12 cellular contexts compared by ENCODE assay signal in the genomic region with DNA sequence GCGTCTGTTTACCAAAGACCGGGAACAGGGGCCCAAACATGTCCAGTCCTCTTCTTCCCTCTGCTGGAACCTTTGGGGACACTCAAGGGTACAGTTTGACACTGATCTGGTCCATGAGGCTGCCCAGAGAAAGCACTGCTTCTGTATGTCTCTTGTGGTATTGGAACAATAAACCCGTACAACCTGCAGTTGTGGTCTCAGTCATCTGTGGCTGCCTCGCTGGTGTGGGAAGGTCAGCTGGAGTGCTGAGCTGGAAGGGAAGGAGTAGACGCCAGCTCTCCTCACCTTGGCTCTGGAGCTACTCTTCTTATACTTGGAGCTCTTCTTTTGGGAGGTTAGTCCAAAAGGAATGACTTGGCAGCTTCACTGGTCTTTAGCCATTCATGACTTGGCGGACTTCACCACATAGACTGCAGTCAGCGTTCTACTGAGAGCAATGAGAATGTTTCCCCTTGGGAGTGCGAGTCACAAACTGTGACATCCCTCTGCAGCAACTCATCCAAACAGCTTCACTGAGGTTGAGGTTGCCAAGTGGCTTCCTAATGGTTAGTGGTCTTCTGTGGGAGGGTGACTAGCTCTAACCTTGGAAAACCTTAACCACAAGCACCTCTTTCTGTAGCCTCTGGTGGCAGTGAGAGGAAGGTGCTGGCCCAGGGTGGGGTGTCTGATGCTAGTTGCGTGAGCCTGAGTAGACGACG.
DNase-seq lines count a peak whose midpoint lies in the region; ATAC-seq and TF ChIP-seq lines count a peak whose summit lies in the region.
"Had no signal": no experiment of that assay in that cellular context is flagged by ENCODE, and none has a peak within 500 bp of the region (broad histone marks: within the 10 kb centered on the region; RNA-seq: fewer than 3 reads in every experiment).

No MANE protein-coding gene starts in this region.

- H3K27me3 ChIP-seq in layer of hippocampus (ENCODE audit: control insufficient read depth, insufficient read depth, low read length) (no peaks in the 10 kb centered on the region), prostate gland (replicated peaks; ENCODE audit: insufficient read depth) (no peaks in the 10 kb centered on the region)
- H3K27me3 ChIP-seq: upper lobe of left lung had no signal

- intact Hi-C loops in prostate gland (cut with DNase I), result no loop called here

- DNase-seq in activated gamma-delta T cell treated with anti-CD3 and anti-CD28 coated beads, Interleukin-2, amount 50 U/mL, for 16 hours (ENCODE audit: low read depth), result peak; percentile 17
- no peak for DNase-seq in activated gamma-delta T cell treated with Interleukin-2 at 50 U/mL for 16 hours
- peak; percentile 14 for DNase-seq in activated CD8-positive, alpha-beta memory T cell treated with anti-CD3 and anti-CD28 coated beads, Interleukin-2, amount 50 U/mL, for 24 hours (ENCODE audit: extremely low read depth)
- DNase-seq in substantia nigra (lab: John Stamatoyannopoulos, UW), result peak in 2 of 49 donors; percentile 33 to 35
- no peak for DNase-seq in prostate gland (ENCODE audit: low spot score)
- no peak for DNase-seq in NCI-H1092 (lab: John Stamatoyannopoulos, UW)
- DNase-seq: COR-L47, naive B cell, NCI-H1436 treated with DMSO at 0.1 percent for 48 hours had no signal

- H3K4me3 ChIP-seq in prostate gland, result no peak overlapping the region
- H3K4me3 ChIP-seq: upper lobe of left lung had no signal

- TF ChIP-seq CTCF in prostate gland (IDR thresholded peaks at IDR 0.05), result no peak

- H3K36me3 ChIP-seq in prostate gland, result peaks cover 5 to 8% of the 10 kb centered on the region in 2 donors

- H3K27ac ChIP-seq in layer of hippocampus (ENCODE audit: low read depth, low read length) (peak overlapping the region; percentile 24), substantia nigra (ENCODE audit: low read depth, low read length, poor library complexity, severe bottlenecking) (peak overlapping the region; percentile 1), prostate gland (no peak overlapping the region)
- H3K27ac ChIP-seq: upper lobe of left lung had no signal

- H3K9me3 ChIP-seq in prostate gland, result no peaks in the 10 kb centered on the region
- H3K9me3 ChIP-seq: upper lobe of left lung had no signal

- TF ChIP-seq POLR2A in prostate gland (IDR thresholded peaks at IDR 0.05), result no peak

- ATAC-seq in GM21529 (IDR thresholded peaks at IDR 0.05; ENCODE audit: unreplicated experiment), result no peak

- 81% methylated on average over 11 of the region's 11 CpGs for WGBS in prostate gland

- no peaks in the 10 kb centered on the region for H3K4me1 ChIP-seq in prostate gland (replicated peaks)

Comparison
In these comparisons a context has a peak if more than half of its experiments do, and no peak if none do; other contexts are left out.
1. DNase-seq: peak in activated gamma-delta T cell treated with anti-CD3 and anti-CD28 coated beads, Interleukin-2, amount 50 U/mL, for 16 hours (single experiment) and activated CD8-positive, alpha-beta memory T cell treated with anti-CD3 and anti-CD28 coated beads, Interleukin-2, amount 50 U/mL, for 24 hours (single experiment); none in activated gamma-delta T cell treated with Interleukin-2 at 50 U/mL for 16 hours (single experiment), prostate gland (single experiment) and NCI-H1092 (single experiment).
2. H3K27ac ChIP-seq: peak in layer of hippocampus (single experiment) and substantia nigra (single experiment); none in prostate gland (0 of 2).